ENCODE assay signal across 26 cellular contexts in the genomic region with DNA sequence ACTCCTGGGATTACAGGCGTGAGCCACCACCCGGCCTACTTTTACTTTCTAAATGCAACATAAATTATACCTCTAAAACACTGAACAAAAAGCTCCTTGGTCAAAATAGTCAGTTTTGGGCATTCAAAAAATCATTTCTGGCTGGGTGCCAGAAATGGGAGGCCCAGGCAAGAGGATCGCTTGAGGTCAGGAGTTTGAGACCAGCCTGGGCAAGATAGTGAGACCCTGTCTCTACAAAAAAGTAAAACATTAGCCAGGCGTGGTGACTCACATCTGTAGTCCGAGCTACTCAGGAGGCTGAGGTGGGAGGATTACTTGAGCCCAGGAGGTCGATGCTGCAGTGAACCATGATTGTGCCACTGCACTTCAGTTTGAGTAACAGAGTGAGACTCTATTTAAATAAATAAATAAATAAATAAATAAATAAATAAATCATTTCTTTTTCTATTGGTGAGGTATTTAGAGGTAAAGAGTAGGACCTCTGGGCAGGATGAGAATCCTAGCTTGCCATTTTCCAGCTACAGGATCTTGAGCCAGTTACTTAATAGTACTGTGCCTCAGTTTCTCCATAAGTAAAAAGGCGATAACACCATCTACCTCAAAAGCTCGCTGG.
DNase-seq lines count a peak whose midpoint lies in the region; ATAC-seq, FAIRE-seq and TF ChIP-seq lines count a peak whose summit lies in the region.
"Had no signal": no experiment of that assay in that cellular context is flagged by ENCODE, and none has a peak within 500 bp of the region (broad histone marks: within the 10 kb centered on the region; RNA-seq: fewer than 3 reads in every experiment).

No MANE protein-coding gene starts in this region.

- no peaks in the 10 kb centered on the region; a peak in 1 of 5 replicates for H3K4me1 ChIP-seq in K562 (replicated peaks in 1 of 2; ENCODE audit: control insufficient read depth in 2 of 2, insufficient read depth in 2 of 2, low read length in 2 of 2)
- H3K4me1 ChIP-seq: BLaER1 had no signal

- H3K36me3 Mint-ChIP-seq in Calu3 (ENCODE audit: insufficient read depth, unreplicated experiment) (peaks cover 4% of the 10 kb centered on the region), nephron progenitor cell (ENCODE audit: low read depth) (no peaks in the 10 kb centered on the region), type B pancreatic cell (no peaks in the 10 kb centered on the region)
- H3K36me3 Mint-ChIP-seq: CD4-positive, CD25-positive, alpha-beta regulatory T cell; CD8-positive, alpha-beta T cell had no signal

- in situ Hi-C loops in K562 (cut with MboI) = no loop called here

- no peak for TF ChIP-seq EP300 in Ishikawa (IDR thresholded peaks at IDR 0.05; ENCODE audit: borderline replicate concordance)
- no peak for TF ChIP-seq EP300 in K562 (IDR thresholded peaks at IDR 0.05; ENCODE audit: low read length)

- no peak overlapping the region for H3K4me2 ChIP-seq in K562 (ENCODE audit: insufficient read depth, low read length)
- H3K4me2 ChIP-seq: BLaER1 had no signal

- H4K20me1 ChIP-seq in K562 (replicated peaks; ENCODE audit: control insufficient read depth, insufficient read depth, low read length) = no peaks in the 10 kb centered on the region
- H4K20me1 ChIP-seq: BLaER1 had no signal

- POLR2A ChIA-PET in K562 (lab: Yijun Ruan, JAX) = interaction anchor here (0.8 to 1.0 kb wide), 2 partner anchors 10 to 15 kb away, joined by 3 read pairs; no protein-coding TSS in a partner anchor

- no peaks in the 10 kb centered on the region for H3K79me2 ChIP-seq in K562 (ENCODE audit: control insufficient read depth, insufficient read depth, low read length)

- intact Hi-C loops in Calu3 (cut with micrococcal nuclease; ENCODE audit: unreplicated experiment) = no loop called here
- intact Hi-C loops in K562 (cut with micrococcal nuclease) = no loop called here

- 24% methylated on average over 8 of the region's 8 CpGs for WGBS in K562 (ENCODE audit: insufficient coverage, low coverage, missing lambda C conversion rate)

- peak; percentile 3 for DNase-seq in Calu3
- no peak for DNase-seq in K562 (ENCODE audit: extremely low read depth in 1 of 4, low spot score in 3 of 4)
- DNase-seq in mesenteric fat pad (ENCODE audit: low spot score) = peak; percentile 39
- DNase-seq in nephron progenitor cell = no peak
- DNase-seq in type B pancreatic cell (ENCODE audit: extremely low spot score, unreplicated experiment) = no peak
- DNase-seq in H7 = no peak
- DNase-seq in iPS-NIHi11 (ENCODE audit: low spot score) = no peak
- DNase-seq: Caco-2; CD4-positive, CD25-positive, alpha-beta regulatory T cell; CD8-positive, alpha-beta T cell; DMS 273 treated with DMSO at 0.1 percent for 48 hours; DMS79; EL; GDM1; GM23248; H9; HFFc6 had no signal

- H3K4me3 Mint-ChIP-seq in Calu3 (ENCODE audit: low read depth, unreplicated experiment) (no peak overlapping the region), nephron progenitor cell (no peak overlapping the region), type B pancreatic cell (no peak overlapping the region)
- H3K4me3 Mint-ChIP-seq: B cell; CD4-positive, CD25-positive, alpha-beta regulatory T cell; CD8-positive, alpha-beta T cell; H9; HFFc6 had no signal

- no peak overlapping the region for H3K27ac Mint-ChIP-seq in Calu3 (ENCODE audit: unreplicated experiment)
- H3K27ac Mint-ChIP-seq in nephron progenitor cell = no peak overlapping the region
- H3K27ac Mint-ChIP-seq in type B pancreatic cell = no peak overlapping the region
- H3K27ac Mint-ChIP-seq: B cell; CD4-positive, CD25-positive, alpha-beta regulatory T cell; CD8-positive, alpha-beta T cell; HFFc6 had no signal

- no peak for TF ChIP-seq RAD21 in Ishikawa (IDR thresholded peaks at IDR 0.05; ENCODE audit: low read depth)
- no peak for TF ChIP-seq RAD21 in K562 (CRISPR knock-in tag; conservative IDR thresholded peaks at IDR 0.05 in 1 of 2, IDR thresholded peaks at IDR 0.05 in 1 of 2)

- no peaks in the 10 kb centered on the region for H3K9me3 Mint-ChIP-seq in Calu3 (ENCODE audit: low read depth, unreplicated experiment)
- H3K9me3 Mint-ChIP-seq in nephron progenitor cell = no peaks in the 10 kb centered on the region
- no peaks in the 10 kb centered on the region for H3K9me3 Mint-ChIP-seq in type B pancreatic cell
- H3K9me3 Mint-ChIP-seq: CD4-positive, CD25-positive, alpha-beta regulatory T cell; CD8-positive, alpha-beta T cell; H9; HFFc6 had no signal

- H3K4me3 ChIP-seq in K562 (no peak overlapping the region), H7 (ENCODE audit: insufficient read depth, low read depth, low read length) (no peak overlapping the region)
- H3K4me3 ChIP-seq: BLaER1, GM23248 had no signal

- H3K9me1 ChIP-seq in K562 (ENCODE audit: control insufficient read depth, insufficient read depth, low read length) = no peaks in the 10 kb centered on the region

- H3K9ac ChIP-seq in K562 (ENCODE audit: insufficient read depth in 1 of 2, low read depth in 2 of 2, low read length in 2 of 2) = no peak overlapping the region
- H3K9ac ChIP-seq: BLaER1, GM23248 had no signal

- no peak for TF ChIP-seq POLR2A in K562 (conservative IDR thresholded peaks at IDR 0.05)

- no peak overlapping the region for H3K27ac ChIP-seq in K562 (ENCODE audit: extremely low read depth, low read depth, low read length)
- H3K27ac ChIP-seq: BLaER1, C4-2B, GM23248 had no signal

- no peaks in the 10 kb centered on the region for H3K4me1 Mint-ChIP-seq in Calu3 (ENCODE audit: low read depth, unreplicated experiment)
- H3K4me1 Mint-ChIP-seq in nephron progenitor cell = no peaks in the 10 kb centered on the region
- peaks cover 6% of the 10 kb centered on the region for H3K4me1 Mint-ChIP-seq in type B pancreatic cell (ENCODE audit: unreplicated experiment)
- H3K4me1 Mint-ChIP-seq: B cell; CD4-positive, CD25-positive, alpha-beta regulatory T cell had no signal

- TF ChIP-seq CTCF in Calu3 (IDR thresholded peaks at IDR 0.05; ENCODE audit: unreplicated experiment) (no peak), K562 (IDR thresholded peaks at IDR 0.05 in 2 of 3, conservative IDR thresholded peaks at IDR 0.05 in 1 of 3; ENCODE audit: insufficient read depth in 2 of 3, low read depth in 1 of 3, low read length in 3 of 3) (no peak), nephron progenitor cell (IDR thresholded peaks at IDR 0.05) (no peak), type B pancreatic cell (conservative IDR thresholded peaks at IDR 0.05) (no peak)

- H3K27me3 ChIP-seq in K562 (ENCODE audit: control insufficient read depth in 2 of 2, insufficient read depth in 2 of 2, low read length in 2 of 2) = peaks cover 4 to 12% of the 10 kb centered on the region in 2 experiments; a peak in 3 of 5 replicates
- no peaks in the 10 kb centered on the region for H3K27me3 ChIP-seq in H7 (ENCODE audit: control insufficient read depth, insufficient read depth, low read length)
- H3K27me3 ChIP-seq: BLaER1 had no signal

- H3K36me3 ChIP-seq in K562 (ENCODE audit: control insufficient read depth, insufficient read depth, low read length) (no peaks in the 10 kb centered on the region), H7 (replicated peaks; ENCODE audit: control insufficient read depth, insufficient read depth, low read length) (no peaks in the 10 kb centered on the region)
- H3K36me3 ChIP-seq: BLaER1 had no signal

- H3K9me3 ChIP-seq in K562 (replicated peaks; ENCODE audit: control insufficient read depth, insufficient read depth, low read depth, low read length) = no peaks in the 10 kb centered on the region
- H3K9me3 ChIP-seq: BLaER1, Caco-2 had no signal

- BruUV-seq in Calu3 (replicated peaks; lab: Mats Ljungman, UMichigan) (no TSS peak), K562 (replicated peaks; lab: Mats Ljungman, UMichigan) (no TSS peak)

- CTCF ChIA-PET in Calu3 (lab: Charles Lee) = interaction anchor here (0.6 kb wide), 1 partner anchor 226 kb away, joined by 3 read pairs; no protein-coding TSS in a partner anchor
- CTCF ChIA-PET in K562 (lab: Yijun Ruan, JAX; ENCODE audit: low intra/inter-chr PET ratio) = no interaction called here

- H3K27me3 Mint-ChIP-seq in Calu3 (ENCODE audit: unreplicated experiment) (no peaks in the 10 kb centered on the region), nephron progenitor cell (ENCODE audit: low read depth, poor library complexity) (no peaks in the 10 kb centered on the region), type B pancreatic cell (no peaks in the 10 kb centered on the region)

- FAIRE-seq in K562 (lab: Jason Lieb, UNC) = no peak
- FAIRE-seq: D721Med, GM12891, GM18507, H1 had no signal

- no peak overlapping the region for H2AFZ ChIP-seq in K562 (ENCODE audit: low read depth, low read length)
- H2AFZ ChIP-seq: GM23248 had no signal

- no peak for ATAC-seq in K562
- ATAC-seq: CD8-positive, alpha-beta T cell; HCT116 had no signal

TF ChIP-seq in Ishikawa, 13 proteins besides CTCF, POLR2A, EP300 and RAD21:
- TF ChIP-seq NFIC (IDR thresholded peaks at IDR 0.05) = peak; percentile 48; the same call in 1 of the 2 replicates
- TF ChIP-seq YY1 (IDR thresholded peaks at IDR 0.05; ENCODE audit: low read depth) = no peak

TF ChIP-seq in K562, 482 proteins besides CTCF, POLR2A, EP300 and RAD21 (continues in another document):
- TF ChIP-seq ELF1 (tag; IDR thresholded peaks at IDR 0.05) = no peak
- no peak for TF ChIP-seq ZNF224 (CRISPR knock-in tag; IDR thresholded peaks at IDR 0.05)
- TF ChIP-seq NFIX (CRISPR knock-in tag; IDR thresholded peaks at IDR 0.05; ENCODE audit: low read depth) = peak; percentile 89
- TF ChIP-seq PRPF4 (IDR thresholded peaks at IDR 0.05; ENCODE audit: insufficient read depth, low read depth, low read length, poor library complexity, severe bottlenecking) = no peak
- TF ChIP-seq ZNF274 (IDR thresholded peaks at IDR 0.05; ENCODE audit: borderline replicate concordance, low read depth, low read length) = no peak
- TF ChIP-seq HNRNPH1 (optimal IDR thresholded peaks at IDR 0.05; ENCODE audit: low read depth, low read length) = no peak
- no peak for TF ChIP-seq CREB3L1 (IDR thresholded peaks at IDR 0.05; ENCODE audit: borderline replicate concordance, low read depth)
- no peak for TF ChIP-seq IFI16 (CRISPR knock-in tag; IDR thresholded peaks at IDR 0.05)
- no peak for TF ChIP-seq JUNB (CRISPR knock-in tag; conservative IDR thresholded peaks at IDR 0.05)
- no peak for TF ChIP-seq ZKSCAN3 (CRISPR knock-in tag; IDR thresholded peaks at IDR 0.05)

Comparison
In these comparisons a context has a peak if more than half of its experiments do, and no peak if none do; other contexts are left out.
1. DNase-seq: peak in Calu3 (single experiment) and mesenteric fat pad (single experiment); none in K562 (0 of 4), nephron progenitor cell (single experiment), type B pancreatic cell (single experiment), H7 (single experiment) and iPS-NIHi11 (single experiment).